12 cellular contexts compared by ENCODE assay signal in the genomic region with DNA sequence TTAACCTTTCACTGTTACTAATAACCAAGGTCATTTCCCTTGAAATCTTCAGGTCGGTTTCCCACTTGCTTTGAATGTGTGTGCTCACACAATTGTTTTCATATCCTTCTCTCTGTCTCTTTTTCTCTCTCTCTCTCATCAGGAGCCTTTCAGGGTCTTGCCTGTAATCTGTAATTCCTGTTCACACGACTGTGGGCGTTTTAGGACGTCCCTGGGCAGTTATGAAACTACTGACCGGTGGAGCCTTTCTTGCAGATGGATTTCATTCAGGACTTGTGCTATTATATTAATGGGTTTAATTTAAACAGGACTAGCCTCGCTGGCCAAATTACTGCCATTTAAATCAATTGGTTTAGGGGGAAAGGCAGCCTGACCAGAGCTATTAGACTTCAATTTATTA.
DNase-seq lines count a peak whose midpoint lies in the region; TF ChIP-seq lines count a peak whose summit lies in the region.
"Had no signal": no experiment of that assay in that cellular context is flagged by ENCODE, and none has a peak within 500 bp of the region (broad histone marks: within the 10 kb centered on the region; RNA-seq: fewer than 3 reads in every experiment).

No MANE protein-coding gene starts in this region.

- H3K4me3 Mint-ChIP-seq in endodermal cell: no peak overlapping the region
- H3K4me3 Mint-ChIP-seq in endothelial cell (ENCODE audit: unreplicated experiment): no peak overlapping the region
- H3K4me3 Mint-ChIP-seq: GM23338 had no signal

- H3K27me3 ChIP-seq in SJCRH30 (no peaks in the 10 kb centered on the region), endodermal cell (ENCODE audit: control insufficient read depth, insufficient read depth, low read length, poor library complexity, severe bottlenecking) (peaks cover 7% of the 10 kb centered on the region), smooth muscle cell (ENCODE audit: low read depth) (peaks cover 28% of the 10 kb centered on the region)
- H3K27me3 ChIP-seq: BLaER1 had no signal

- 82 to 93% methylated on average over 5 to 6 of the region's 6 CpGs for WGBS in endodermal cell (ENCODE audit: insufficient coverage in 1 of 2, insufficient read length in 1 of 2), 2 experiments
- WGBS in smooth muscle cell (ENCODE audit: low lambda C conversion rate): 36% methylated on average over 6 of the region's 6 CpGs

- peak overlapping the region; percentile 44 for H3K4me3 ChIP-seq in SJCRH30
- H3K4me3 ChIP-seq in endodermal cell (ENCODE audit: low read length): no peak overlapping the region
- H3K4me3 ChIP-seq in smooth muscle cell: no peak overlapping the region
- H3K4me3 ChIP-seq: BLaER1, GM23338 had no signal

- H3K4me1 Mint-ChIP-seq in endodermal cell (peaks cover 15% of the 10 kb centered on the region), endothelial cell (ENCODE audit: unreplicated experiment) (no peaks in the 10 kb centered on the region)
- H3K4me1 Mint-ChIP-seq: GM23338 had no signal

- no peak overlapping the region for H2AFZ ChIP-seq in smooth muscle cell (ENCODE audit: low read depth)
- H2AFZ ChIP-seq: GM23338 had no signal

- no peaks in the 10 kb centered on the region for H3K36me3 ChIP-seq in SJCRH30
- no peaks in the 10 kb centered on the region for H3K36me3 ChIP-seq in endodermal cell (ENCODE audit: control insufficient read depth, insufficient read depth, low read length)
- no peaks in the 10 kb centered on the region for H3K36me3 ChIP-seq in smooth muscle cell (ENCODE audit: low read depth)
- H3K36me3 ChIP-seq: BLaER1 had no signal

- H3K27ac ChIP-seq in SJCRH30 (peak overlapping the region; percentile 49), endodermal cell (ENCODE audit: low read depth, low read length) (peak overlapping the region; percentile 96), smooth muscle cell (ENCODE audit: low read depth) (no peak overlapping the region)
- H3K27ac ChIP-seq: BLaER1 had no signal

- H3K36me3 Mint-ChIP-seq in endodermal cell (ENCODE audit: low read depth): no peaks in the 10 kb centered on the region
- H3K36me3 Mint-ChIP-seq in endothelial cell (ENCODE audit: low read depth, unreplicated experiment): no peaks in the 10 kb centered on the region

- peak; percentile 47 for DNase-seq in NCI-H2227 (lab: John Stamatoyannopoulos, UW; ENCODE audit: unreplicated experiment)
- no peak for DNase-seq in NCI-H2227 treated with DMSO at 0.1 percent for 48 hours (lab: John Stamatoyannopoulos, UW)
- DNase-seq in SJCRH30: peak; percentile 42 to 71
- DNase-seq in endodermal cell: no peak
- no peak for DNase-seq in smooth muscle cell (lab: John Stamatoyannopoulos, UW; ENCODE audit: unreplicated experiment)
- no peak for DNase-seq in endothelial cell (ENCODE audit: low spot score)
- DNase-seq in SIG-M5 treated with dmso at 0.1 percent for 504 hours (lab: John Stamatoyannopoulos, UW; ENCODE audit: unreplicated experiment): no peak
- DNase-seq in central memory CD4-positive, alpha-beta T cell: no peak
- DNase-seq: 8988T, H7 had no signal

- TF ChIP-seq CTCF in endodermal cell (conservative IDR thresholded peaks at IDR 0.05) (no peak), smooth muscle cell (IDR thresholded peaks at IDR 0.05; ENCODE audit: borderline replicate concordance, insufficient read depth, poor library complexity, severe bottlenecking) (no peak), endothelial cell (IDR thresholded peaks at IDR 0.05; ENCODE audit: unreplicated experiment) (no peak)

- H3K9me3 ChIP-seq in SJCRH30 (replicated peaks): no peaks in the 10 kb centered on the region
- peaks cover 14% of the 10 kb centered on the region for H3K9me3 ChIP-seq in endodermal cell (ENCODE audit: control insufficient read depth, low read length)
- H3K9me3 ChIP-seq in smooth muscle cell (replicated peaks; ENCODE audit: low read depth): no peaks in the 10 kb centered on the region
- H3K9me3 ChIP-seq: BLaER1 had no signal

- no peaks in the 10 kb centered on the region for H3K9me3 Mint-ChIP-seq in endodermal cell
- no peaks in the 10 kb centered on the region for H3K9me3 Mint-ChIP-seq in endothelial cell (ENCODE audit: unreplicated experiment)
- H3K9me3 Mint-ChIP-seq: GM23338 had no signal

- H3K79me2 ChIP-seq in smooth muscle cell (ENCODE audit: low read depth): no peaks in the 10 kb centered on the region

- no peak overlapping the region for H3K9ac ChIP-seq in endodermal cell (ENCODE audit: extremely low read depth, low read length, poor library complexity, severe bottlenecking)
- no peak overlapping the region for H3K9ac ChIP-seq in smooth muscle cell (ENCODE audit: low read depth)
- H3K9ac ChIP-seq: BLaER1 had no signal

- H3K27me3 Mint-ChIP-seq in endodermal cell (ENCODE audit: insufficient read depth) (peaks cover 5% of the 10 kb centered on the region), endothelial cell (ENCODE audit: unreplicated experiment) (no peaks in the 10 kb centered on the region)

- H3K27ac Mint-ChIP-seq in endodermal cell (no peak overlapping the region), endothelial cell (ENCODE audit: unreplicated experiment) (no peak overlapping the region)
- H3K27ac Mint-ChIP-seq: GM23338 had no signal

- H3K4me2 ChIP-seq in smooth muscle cell: peak overlapping the region; percentile 78
- H3K4me2 ChIP-seq: BLaER1, GM23338 had no signal

- peaks cover 11% of the 10 kb centered on the region for H3F3A ChIP-seq in smooth muscle cell (ENCODE audit: low read depth)

- H3K4me1 ChIP-seq in SJCRH30 (peaks cover 15% of the 10 kb centered on the region), endodermal cell (ENCODE audit: control insufficient read depth, insufficient read depth, low read length) (peaks cover 11% of the 10 kb centered on the region), smooth muscle cell (ENCODE audit: low read depth) (peaks cover 34% of the 10 kb centered on the region)
- H3K4me1 ChIP-seq: BLaER1 had no signal

- H4K20me1 ChIP-seq in smooth muscle cell (ENCODE audit: low read depth): no peaks in the 10 kb centered on the region
- H4K20me1 ChIP-seq: BLaER1 had no signal

Comparison
In these comparisons a context has a peak if more than half of its experiments do, and no peak if none do; other contexts are left out.
1. DNase-seq: peak in NCI-H2227 (single experiment) and SJCRH30 (2 of 2); none in NCI-H2227 treated with DMSO at 0.1 percent for 48 hours (single experiment), endodermal cell (single experiment), smooth muscle cell (single experiment), endothelial cell (single experiment), SIG-M5 treated with dmso at 0.1 percent for 504 hours (single experiment) and central memory CD4-positive, alpha-beta T cell (single experiment).